Comparison of ENCODE assay signal across 22 cellular contexts in genomic region chr10:107986571-107986970, GRCh38.
"Had no signal": no experiment of that assay in that cellular context is flagged by ENCODE, and none has a peak within 500 bp of the region (broad histone marks: within the 10 kb centered on the region; RNA-seq: fewer than 3 reads in every experiment).

No MANE protein-coding gene starts in this region.

- H3K27me3 ChIP-seq: colonic mucosa, esophagus squamous epithelium, gastrocnemius medialis, ovary, spleen, tibial nerve, upper lobe of left lung had no signal

- H3K27ac ChIP-seq: colonic mucosa, esophagus squamous epithelium, gastrocnemius medialis, lower lobe of right lung, ovary, psoas muscle, skin epidermis, spleen, thoracic aorta, tibial nerve, upper lobe of left lung had no signal

- H3K36me3 Mint-ChIP-seq: natural killer cell; stimulated activated memory B cell treated with anti-CD40 and anti-IgM and Interleukin-4, amounts not matched to agents 10 μg/mL and 1 μg/mL and 100 μg/mL, for 72 hours had no signal

- H3K27me3 Mint-ChIP-seq: dendritic cell treated with granulocyte-macrophage colony-stimulating factor and Interleukin-4, amounts not matched to agents 40 ng/mL and 50 ng/mL, for 4 days; stimulated activated memory B cell treated with anti-CD40 and anti-IgM and Interleukin-4, amounts not matched to agents 10 μg/mL and 1 μg/mL and 100 μg/mL, for 72 hours had no signal

- H3K4me1 Mint-ChIP-seq: natural killer cell; stimulated activated memory B cell treated with anti-CD40 and anti-IgM and Interleukin-4, amounts not matched to agents 10 μg/mL and 1 μg/mL and 100 μg/mL, for 72 hours had no signal

- H3K9me3 Mint-ChIP-seq: dendritic cell treated with granulocyte-macrophage colony-stimulating factor and Interleukin-4, amounts not matched to agents 40 ng/mL and 50 ng/mL, for 4 days; stimulated activated memory B cell treated with anti-CD40 and anti-IgM and Interleukin-4, amounts not matched to agents 10 μg/mL and 1 μg/mL and 100 μg/mL, for 72 hours had no signal

- ATAC-seq: gastrocnemius medialis; left ventricle myocardium superior; lower lobe of right lung; natural killer cell; psoas muscle; right cardiac atrium; stimulated activated memory B cell treated with anti-CD40 and anti-IgM and Interleukin-4, amounts not matched to agents 10 μg/mL and 1 μg/mL and 100 μg/mL, for 72 hours; stimulated activated naive CD8-positive, alpha-beta T cell treated with anti-CD3 and anti-CD28 coated beads, Interleukin-15, Interleukin-2, amounts not matched to agents 100 U/mL and 50 U/mL, for 24 hours had no signal

- H3K4me3 Mint-ChIP-seq: dendritic cell treated with granulocyte-macrophage colony-stimulating factor and Interleukin-4, amounts not matched to agents 40 ng/mL and 50 ng/mL, for 4 days; natural killer cell; stimulated activated memory B cell treated with anti-CD40 and anti-IgM and Interleukin-4, amounts not matched to agents 10 μg/mL and 1 μg/mL and 100 μg/mL, for 72 hours had no signal

- DNase-seq: colonic mucosa; effector memory CD4-positive, alpha-beta T cell; esophagus squamous epithelium; gastrocnemius medialis; head of caudate nucleus; left ventricle myocardium superior; lower lobe of right lung; natural killer cell; occipital lobe; ovary; posterior cingulate gyrus; psoas muscle; right cardiac atrium; spleen; stimulated activated CD4-positive, alpha-beta T cell treated with anti-CD3 and anti-CD28 coated beads, Interleukin-4, amount 100 ng/mL, for 4 hours; stimulated activated naive CD8-positive, alpha-beta T cell treated with anti-CD3 and anti-CD28 coated beads, Interleukin-15, Interleukin-2, amounts not matched to agents 100 U/mL and 50 U/mL, for 24 hours; upper lobe of left lung had no signal

- H3K27ac Mint-ChIP-seq: dendritic cell treated with granulocyte-macrophage colony-stimulating factor and Interleukin-4, amounts not matched to agents 40 ng/mL and 50 ng/mL, for 4 days; natural killer cell; stimulated activated memory B cell treated with anti-CD40 and anti-IgM and Interleukin-4, amounts not matched to agents 10 μg/mL and 1 μg/mL and 100 μg/mL, for 72 hours had no signal

- H3K4me3 ChIP-seq: colonic mucosa, esophagus squamous epithelium, gastrocnemius medialis, lower lobe of right lung, ovary, psoas muscle, skin epidermis, spleen, thoracic aorta, tibial nerve, upper lobe of left lung had no signal
